ENCODE assay signal across 19 cellular contexts in genomic region chrY:7888506-7888905, GRCh38.
DNase-seq lines count a peak whose midpoint lies in the region; TF ChIP-seq lines count a peak whose summit lies in the region.
"Had no signal": no experiment of that assay in that cellular context is flagged by ENCODE, and none has a peak within 500 bp of the region (broad histone marks: within the 10 kb centered on the region; RNA-seq: fewer than 3 reads in every experiment).

No MANE protein-coding gene starts in this region.

- no peak overlapping the region for H3K4me3 ChIP-seq in epithelial cell of esophagus (ENCODE audit: low read length)
- H3K4me3 ChIP-seq: BLaER1, GM12878 had no signal

- TF ChIP-seq CTCF in epithelial cell of esophagus (IDR thresholded peaks at IDR 0.05; ENCODE audit: insufficient read depth, low read depth, low read length, missing control alignments) = no peak

- DNase-seq in M059J (ENCODE audit: low read depth) (peak; percentile 5), T1000 (lab: John Stamatoyannopoulos, UW) (peak; percentile 49), epithelial cell of esophagus (ENCODE audit: low read depth) (peak; percentile 34), GM19238 (ENCODE audit: insufficient read length, low spot score) (no peak), NCI-H1105 (lab: John Stamatoyannopoulos, UW) (no peak)
- no peak for DNase-seq in stimulated activated CD4-positive, alpha-beta T cell treated with anti-CD3 and anti-CD28 coated beads, Interleukin-2, amount 100 ng/mL, for 48 hours
- DNase-seq in stimulated activated CD8-positive, alpha-beta memory T cell treated with anti-CD3 and anti-CD28 coated beads, Interleukin-4, amount 100 ng/mL, for 48 hours = no peak
- DNase-seq: 8988T; ACHN; BE2C; C1 segment of cervical spinal cord; Caco-2; Calu3; CD4-positive, CD25-positive, alpha-beta regulatory T cell; CD8-positive, alpha-beta T cell; DMS79 treated with DMSO at 0.1 percent for 48 hours; GDM1 had no signal

Comparison
In these comparisons a context has a peak if more than half of its experiments do, and no peak if none do; other contexts are left out.
1. DNase-seq: peak in M059J (single experiment), T1000 (single experiment) and epithelial cell of esophagus (single experiment); none in stimulated activated CD4-positive, alpha-beta T cell treated with anti-CD3 and anti-CD28 coated beads, Interleukin-2, amount 100 ng/mL, for 48 hours (0 of 2), GM19238 (single experiment), stimulated activated CD8-positive, alpha-beta memory T cell treated with anti-CD3 and anti-CD28 coated beads, Interleukin-4, amount 100 ng/mL, for 48 hours (single experiment) and NCI-H1105 (single experiment).